Comparison of ENCODE assay signal across 25 cellular contexts in the genomic region with DNA sequence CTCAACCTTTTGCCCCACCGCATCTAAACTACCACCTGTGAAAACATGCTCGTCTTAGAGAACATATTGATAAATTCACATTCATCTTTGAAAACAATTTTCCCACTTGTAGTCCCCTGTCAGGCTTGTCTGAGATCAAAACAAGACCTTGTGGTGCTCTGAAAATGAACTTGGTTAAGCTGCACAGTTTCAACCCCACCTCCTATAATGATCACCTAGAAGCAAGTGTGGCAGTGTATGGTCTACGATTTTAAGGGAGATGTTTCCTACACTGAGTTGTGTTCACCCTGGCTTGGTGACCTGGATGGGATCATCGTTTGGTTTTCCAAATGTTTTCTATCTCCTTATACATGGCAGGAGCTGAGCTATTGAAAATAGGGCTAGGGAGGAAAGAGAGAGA.
"Had no signal": no experiment of that assay in that cellular context is flagged by ENCODE, and none has a peak within 500 bp of the region (broad histone marks: within the 10 kb centered on the region; RNA-seq: fewer than 3 reads in every experiment).

No MANE protein-coding gene starts in this region.

- DNase-seq: MV-4-11; NCI-H1048; NCI-H1105; NCI-H1417; NCI-H1436 treated with DMSO at 0.1 percent for 48 hours; NCI-H187; NCI-H2029; NCI-H2081 treated with DMSO at 0.1 percent for 48 hours; NCI-H2171; NCI-H226; NCI-H446; NCI-H510A; NCI-H524 treated with DMSO at 0.1 percent for 48 hours; NCI-H774; NK-92 treated with Interleukin-12 subunit alpha and Interleukin-12 subunit beta, amount 100 ng/mL, for 24 hours; PC-3; SHP77 treated with DMSO at 0.1 percent for 48 hours; SJCRH30; T-helper 1 cell had no signal

- H3K4me1 Mint-ChIP-seq: IgD-negative memory B cell had no signal

- H3K36me3 Mint-ChIP-seq: IgD-negative memory B cell had no signal

- H3K4me1 ChIP-seq: SJCRH30 had no signal

- FAIRE-seq: K562 had no signal

- H3K36me3 ChIP-seq: SJCRH30 had no signal

- H3K27ac Mint-ChIP-seq: IgD-negative memory B cell had no signal

- H3K27me3 Mint-ChIP-seq: IgD-negative memory B cell had no signal

- H3K4me3 Mint-ChIP-seq: IgD-negative memory B cell had no signal

- H3K27ac ChIP-seq: RWPE1, SJCRH30 had no signal

- H3K9me3 ChIP-seq: SJCRH30 had no signal

- ATAC-seq: K562, Panc1, PC-3, Right ventricle myocardium inferior, SK-N-SH treated with all-trans-retinoic acid at 6 μM for 48 hours had no signal

- H3K4me3 ChIP-seq: K562, SJCRH30 had no signal
